Comparison of ENCODE assay signal across 8 cellular contexts in the genomic region with DNA sequence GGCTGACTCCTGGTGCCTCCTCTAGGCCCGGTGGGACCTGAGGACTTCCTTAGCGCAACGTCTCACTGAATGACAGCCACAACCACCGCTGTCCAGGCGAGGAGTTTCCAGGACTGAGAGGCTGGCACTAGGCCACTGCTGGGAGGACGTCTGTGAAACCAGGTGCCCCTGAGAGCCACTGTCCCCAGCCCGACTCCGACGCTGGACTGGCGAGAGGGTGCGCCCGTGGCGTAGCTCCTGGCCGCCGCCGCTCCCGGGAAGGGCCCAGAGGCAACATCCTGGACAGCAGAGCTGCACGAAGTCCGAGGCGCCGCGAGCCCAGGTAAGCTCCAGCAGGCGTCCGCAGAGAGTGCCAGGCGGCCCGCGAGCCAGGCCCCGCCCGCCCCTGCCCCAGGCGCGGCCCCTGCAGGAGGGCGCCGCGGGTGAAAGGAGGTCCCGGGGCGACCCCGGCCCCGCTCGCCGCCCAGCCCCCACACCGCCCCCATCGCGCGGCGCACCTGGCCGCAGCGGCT. TPM values are rescaled to one million over a fixed set of nuclear protein-coding genes. Genes with fewer than 3 reads are reported as not detected.
DNase-seq lines count a peak whose midpoint lies in the region; ATAC-seq and TF ChIP-seq lines count a peak whose summit lies in the region.

No MANE protein-coding gene starts in this region.

- H3K4me3 ChIP-seq in GM12864 (ENCODE audit: low read depth, low read length) (peak overlapping the region; percentile 95), HCT116 (replicated peaks in 1 of 2; ENCODE audit: low read depth in 1 of 2, low read length in 2 of 2) (peak overlapping the region; percentile 86 to 95), MG63 (peak overlapping the region; percentile 76), muscle layer of duodenum (ENCODE audit: low read depth in 1 of 2, low read length in 2 of 2) (peak overlapping the region; percentile 84 to 87), tibial nerve (peak overlapping the region; percentile 71 to 93 (median 79))

- TF ChIP-seq RAD21 in HCT116 (IDR thresholded peaks at IDR 0.05; ENCODE audit: low read depth), result no peak

- no peaks in the 10 kb centered on the region for H3K27me3 ChIP-seq in HCT116 (ENCODE audit: insufficient read depth, low read length)
- H3K27me3 ChIP-seq in MG63, result no peaks in the 10 kb centered on the region
- no peaks in the 10 kb centered on the region for H3K27me3 ChIP-seq in muscle layer of duodenum (ENCODE audit: low read depth, low read length)
- H3K27me3 ChIP-seq in tibial nerve, result no peaks in the 10 kb centered on the region

- H4K20me1 ChIP-seq in HCT116 (ENCODE audit: insufficient read depth), result 0 out of 2 replicates have a peak, but pooled peaks cover 3% of the 10 kb centered on the region

- H2AFZ ChIP-seq in HCT116 (ENCODE audit: low read depth, low read length, poor library complexity, severe bottlenecking), result no peak overlapping the region

- CTCF ChIA-PET in HCT116 (lab: Charles Lee), result interaction anchor here (1.4 kb wide), 1 partner anchor 508 kb away, joined by 3 read pairs; no protein-coding TSS in a partner anchor

- peak overlapping the region; percentile 90 for H3K9ac ChIP-seq in HCT116 (ENCODE audit: low read length)

- WGBS in tibial nerve, 2 donors, result 0% methylated on average over 10 to 18 of the region's 47 CpGs

- H3K36me3 ChIP-seq in HCT116 (ENCODE audit: control insufficient read depth in 1 of 2, insufficient read depth in 2 of 2, low read length in 2 of 2) (0 out of 4 replicates have a peak, but pooled peaks cover 0 to 4% of the 10 kb centered on the region in 2 experiments), MG63 (peaks cover 4% of the 10 kb centered on the region), muscle layer of duodenum (ENCODE audit: control insufficient read depth in 1 of 2, insufficient read depth in 2 of 2, low read length in 2 of 2) (peaks cover 0 to 7% of the 10 kb centered on the region in 2 donors), tibial nerve (no peaks in the 10 kb centered on the region)

- ATAC-seq in HCT116, result peak; percentile 21
- peak; percentile 23 for ATAC-seq in esophagus mucosa

- peaks cover 55% of the 10 kb centered on the region for H3K79me2 ChIP-seq in HCT116 (ENCODE audit: insufficient read depth, low read length)

- POLR2A ChIA-PET in HCT116 (lab: Charles Lee), result interaction anchor here (1.5 to 1.7 kb wide), 2 partner anchors 11 to 23 kb away, joined by 5 to 6 read pairs; partner anchors contain the start of gene ESS2

- intact Hi-C loops in HCT116 (cut with micrococcal nuclease), result loop anchor here (5.0 kb wide), 1 partner anchor 356 kb away; the partner anchor contains the start of genes CDC45 and UFD1

- RAD21 ChIA-PET in HCT116 (lab: Charles Lee; ENCODE audit: low non-redundant PET in 1 of 2, low total read pairs in 2 of 2, uncharacterized antibody in 2 of 2, unreplicated experiment in 2 of 2), result no interaction called here

- TF ChIP-seq POLR2A in HCT116 (IDR thresholded peaks at IDR 0.05; ENCODE audit: borderline replicate concordance, extremely low read depth, insufficient read depth, insufficient read length) (no peak), tibial nerve (IDR thresholded peaks at IDR 0.05) (no peak)

- TF ChIP-seq EP300 in tibial nerve (IDR thresholded peaks at IDR 0.05), result no peak

- H3K27ac ChIP-seq in HCT116 (ENCODE audit: low read depth, low read length), result peak overlapping the region; percentile 76
- H3K27ac ChIP-seq in muscle layer of duodenum (ENCODE audit: low read length), result peak overlapping the region; percentile 4
- peak overlapping the region; percentile 72 to 95 (median 92) for H3K27ac ChIP-seq in tibial nerve

- TF ChIP-seq CTCF in GM12864 (IDR thresholded peaks at IDR 0.05; ENCODE audit: low read depth, low read length, missing control alignments) (no peak), HCT116 (IDR thresholded peaks at IDR 0.05 in 2 of 3, conservative IDR thresholded peaks at IDR 0.05 in 1 of 3; ENCODE audit: borderline replicate concordance in 1 of 3, insufficient read depth in 1 of 3, low read depth in 2 of 3, low read length in 2 of 3) (no peak), tibial nerve (IDR thresholded peaks at IDR 0.05) (no peak)

- no TSS peak for BruUV-seq in HCT116 (replicated peaks; lab: Mats Ljungman, UMichigan)

- H3K9me2 ChIP-seq in HCT116 (ENCODE audit: insufficient read depth), result no peaks in the 10 kb centered on the region

- H3K9me3 ChIP-seq in HCT116 (ENCODE audit: control insufficient read depth in 1 of 2, insufficient read depth in 1 of 2, low read depth in 1 of 2, low read length in 2 of 2) (no peaks in the 10 kb centered on the region), MG63 (no peaks in the 10 kb centered on the region), muscle layer of duodenum (ENCODE audit: control insufficient read depth in 1 of 2, low read length in 2 of 2) (no peaks in the 10 kb centered on the region), tibial nerve (no peaks in the 10 kb centered on the region)

- peak overlapping the region; percentile 79 for H3K4me2 ChIP-seq in HCT116 (ENCODE audit: low read length)

- H3K4me1 ChIP-seq in HCT116 (ENCODE audit: control insufficient read depth in 1 of 2, insufficient read depth in 2 of 2, low read length in 2 of 2) (peaks cover 10 to 23% of the 10 kb centered on the region in 2 experiments), muscle layer of duodenum (ENCODE audit: control insufficient read depth in 1 of 2, insufficient read depth in 2 of 2, low read length in 2 of 2) (peaks cover 28 to 39% of the 10 kb centered on the region in 2 donors), tibial nerve (peaks cover 0 to 55% (median 40%) of the 10 kb centered on the region in 4 donors)

- no peak for DNase-seq in GM12864 (ENCODE audit: low read depth)
- DNase-seq in HCT116 (ENCODE audit: low read depth, low spot score), result no peak
- peak; percentile 43 for DNase-seq in MG63
- peak; percentile 69 for DNase-seq in activated CD8-positive, alpha-beta memory T cell treated with anti-CD3 and anti-CD28 coated beads, Interleukin-2, amount 50 U/mL, for 48 hours
- peak; percentile 21 to 26 for DNase-seq in tibial nerve (ENCODE audit: low spot score in 2 of 2)
- no peak for DNase-seq in DMS79 (lab: John Stamatoyannopoulos, UW)

TF ChIP-seq in HCT116, 20 proteins besides CTCF, POLR2A, EP300 and RAD21:
- TF ChIP-seq POLR2AphosphoS5 (IDR thresholded peaks at IDR 0.05; ENCODE audit: low read depth, low read length) (no peak), ATF3 (IDR thresholded peaks at IDR 0.05) (no peak), ZFX (IDR thresholded peaks at IDR 0.05) (peak; percentile 57; the same call in 1 of the 2 replicates)

RNA-seq across cellular contexts. Expression of gene DGCR2, which starts 0.5 kb away (rescaled TPM):
- total RNA-seq in HCT116 (2021; ENCODE audit: unreplicated experiment), result 42.9 TPM
- 39.2 and 48.9 TPM in 2 replicates for polyA plus RNA-seq in HCT116 (2012)
- total RNA-seq in MG63 (2014; rRNA removed; shearing (Covaris generic); ENCODE audit: low replicate concordance), result 17.8 and 26.5 TPM in 2 replicates
- total RNA-seq in esophagus mucosa, result 46.6 TPM
- total RNA-seq in tibial nerve, result 10 to 100 TPM; 57.6 to 68.0 (median 58.9) TPM

RNA-seq across cellular contexts. Expression of gene TSSK2, which starts 9.4 kb away (rescaled TPM):
- total RNA-seq in HCT116 (2021; ENCODE audit: unreplicated experiment) (not detected), esophagus mucosa (not detected), tibial nerve (under 1 TPM in 1 of 4 donors, not detected in 3; 0.30 TPM)
- not detected in 2 replicates for polyA plus RNA-seq in HCT116 (2012)
- total RNA-seq in MG63 (2014; rRNA removed; shearing (Covaris generic); ENCODE audit: low replicate concordance), result not detected in 2 replicates

RNA-seq across cellular contexts. Expression of gene ESS2, which starts 22.8 kb away (rescaled TPM):
- total RNA-seq in HCT116 (2021; ENCODE audit: unreplicated experiment), result 17.7 TPM
- 11.4 and 13.6 TPM in 2 replicates for polyA plus RNA-seq in HCT116 (2012)
- 19.0 and 19.5 TPM in 2 replicates for total RNA-seq in MG63 (2014; rRNA removed; shearing (Covaris generic); ENCODE audit: low replicate concordance)
- total RNA-seq in esophagus mucosa, result 9.9 TPM
- 10 to 100 TPM; 15.3 to 18.6 (median 16.4) TPM for total RNA-seq in tibial nerve

RNA-seq across cellular contexts. Expression of gene GSC2, which starts 28.4 kb away (rescaled TPM):
- total RNA-seq in HCT116 (2021; ENCODE audit: unreplicated experiment), result not detected
- not detected in 2 replicates for polyA plus RNA-seq in HCT116 (2012)
- total RNA-seq in MG63 (2014; rRNA removed; shearing (Covaris generic); ENCODE audit: low replicate concordance), result not detected in 2 replicates
- total RNA-seq in esophagus mucosa, result not detected
- total RNA-seq in tibial nerve, result not detected

RNA-seq across cellular contexts. Expression of gene SLC25A1, which starts 56.8 kb away (rescaled TPM):
- 146 TPM for total RNA-seq in HCT116 (2021; ENCODE audit: unreplicated experiment)
- 130 and 133 TPM in 2 replicates for polyA plus RNA-seq in HCT116 (2012)
- total RNA-seq in MG63 (2014; rRNA removed; shearing (Covaris generic); ENCODE audit: low replicate concordance), result 44.7 and 55.9 TPM in 2 replicates
- total RNA-seq in esophagus mucosa, result 78.5 TPM
- 100 to 1,000 TPM in 1 of 4 donors, 10 to 100 TPM in 3; 46.9 to 100 (median 86.2) TPM for total RNA-seq in tibial nerve

Comparison
In these comparisons a context has a peak if more than half of its experiments do, and no peak if none do; other contexts are left out.
1. DNase-seq: peak in MG63 (single experiment), activated CD8-positive, alpha-beta memory T cell treated with anti-CD3 and anti-CD28 coated beads, Interleukin-2, amount 50 U/mL, for 48 hours (single experiment) and tibial nerve (2 of 2); none in GM12864 (single experiment), HCT116 (single experiment) and DMS79 (single experiment).
2. H3K27ac ChIP-seq: peak in every context shown above with its lines; median percentile 92 in tibial nerve; 76 in HCT116; 4 in muscle layer of duodenum.
3. Peak in every context shown above with its lines, with median percentiles within 50 percentile points of each other: H3K4me3 ChIP-seq.